Comparison of ENCODE assay signal across 12 cellular contexts in genomic region chr4:138851626-138852443, GRCh38.
DNase-seq lines count a peak whose midpoint lies in the region; ATAC-seq, FAIRE-seq and TF ChIP-seq lines count a peak whose summit lies in the region.
"Had no signal": no experiment of that assay in that cellular context is flagged by ENCODE, and none has a peak within 500 bp of the region (broad histone marks: within the 10 kb centered on the region; RNA-seq: fewer than 3 reads in every experiment).

No MANE protein-coding gene starts in this region.

- H3K79me2 ChIP-seq in GM23248 (ENCODE audit: insufficient read depth), result no peaks in the 10 kb centered on the region

- H3K4me1 Mint-ChIP-seq in endothelial cell (ENCODE audit: unreplicated experiment), result peaks cover 3% of the 10 kb centered on the region
- no peaks in the 10 kb centered on the region for H3K4me1 Mint-ChIP-seq in T-helper 2 cell treated with Interferon-gamma antibody and Interleukin-4, amounts not matched to agents 5 μg/mL and 100 μg/mL, for 36 hours (ENCODE audit: low read depth)
- H3K4me1 Mint-ChIP-seq: activated CD4-positive, alpha-beta memory T cell treated with anti-CD3 and anti-CD28 coated beads, Interleukin-2, amount 10 ng/mL, durations not matched to agents 7 days and 5 days had no signal

- peaks cover 10% of the 10 kb centered on the region for H3K27me3 Mint-ChIP-seq in endothelial cell (ENCODE audit: unreplicated experiment)
- H3K27me3 Mint-ChIP-seq in T-helper 2 cell treated with Interferon-gamma antibody and Interleukin-4, amounts not matched to agents 5 μg/mL and 100 μg/mL, for 36 hours (ENCODE audit: low read depth), result peaks cover 7% of the 10 kb centered on the region

- intact Hi-C loops in gastrocnemius medialis (cut with DNase I; ENCODE audit: low total_unique reads), result no loop called here

- in situ Hi-C loops in GM23248 (cut with MboI), result loop anchor here (25.0 kb wide), 1 partner anchor 1040 kb away; no protein-coding TSS in a partner anchor
- in situ Hi-C loops in gastrocnemius medialis (cut with MboI; ENCODE audit: low sequenced_read_pairs in 4 of 4), result loop anchor here in 1 of 4 donors (25.0 kb wide), 1 partner anchor 1040 kb away; no protein-coding TSS in a partner anchor

- no peaks in the 10 kb centered on the region for H4K20me1 ChIP-seq in GM23248 (ENCODE audit: insufficient read depth)

- no peaks in the 10 kb centered on the region for H3K9me3 Mint-ChIP-seq in endothelial cell (ENCODE audit: unreplicated experiment)
- no peaks in the 10 kb centered on the region for H3K9me3 Mint-ChIP-seq in T-helper 2 cell treated with Interferon-gamma antibody and Interleukin-4, amounts not matched to agents 5 μg/mL and 100 μg/mL, for 36 hours
- H3K9me3 Mint-ChIP-seq: activated CD4-positive, alpha-beta memory T cell treated with anti-CD3 and anti-CD28 coated beads, Interleukin-2, amount 10 ng/mL, durations not matched to agents 7 days and 5 days had no signal

- H3K27ac ChIP-seq in GM23248, result no peak overlapping the region
- no peak overlapping the region for H3K27ac ChIP-seq in gastrocnemius medialis

- H2AFZ ChIP-seq in GM23248, result peak overlapping the region; percentile 9; the same call in 1 of the 2 replicates

- H3K4me3 ChIP-seq in GM23248 (peak overlapping the region; percentile 16; the same call in 1 of the 2 replicates), gastrocnemius medialis (no peak overlapping the region)

- TF ChIP-seq CTCF in endothelial cell (IDR thresholded peaks at IDR 0.05; ENCODE audit: unreplicated experiment) (no peak), omental fat pad (IDR thresholded peaks at IDR 0.05) (no peak), gastrocnemius medialis (IDR thresholded peaks at IDR 0.05 in 4 of 5, conservative IDR thresholded peaks at IDR 0.05 in 1 of 5) (no peak)

- DNase-seq in GM23248, result peak; percentile 12
- peak; percentile 88 for DNase-seq in NCI-H2171 treated with DMSO at 0.1 percent for 48 hours (lab: John Stamatoyannopoulos, UW)
- no peak for DNase-seq in endothelial cell (ENCODE audit: low spot score)
- DNase-seq in omental fat pad (ENCODE audit: low spot score), result no peak
- no peak for DNase-seq in gastrocnemius medialis
- DNase-seq in H54 (ENCODE audit: insufficient read length, low spot score), result no peak
- no peak for DNase-seq in T-helper 2 cell treated with Interferon-gamma antibody and Interleukin-4, amounts not matched to agents 5 μg/mL and 100 μg/mL, for 36 hours (ENCODE audit: low spot score)
- DNase-seq: activated CD4-positive, alpha-beta memory T cell treated with anti-CD3 and anti-CD28 coated beads, Interleukin-2, amount 10 ng/mL, durations not matched to agents 7 days and 5 days; stimulated activated CD4-positive, alpha-beta T cell treated with anti-CD3 and anti-CD28 coated beads, Interleukin-2, amount 100 ng/mL, for 48 hours had no signal

- H3K9me3 ChIP-seq in GM23248 (ENCODE audit: low read depth) (no peaks in the 10 kb centered on the region), gastrocnemius medialis (no peaks in the 10 kb centered on the region)

- no peak overlapping the region for H3K9ac ChIP-seq in GM23248

- H3K36me3 ChIP-seq in GM23248 (ENCODE audit: low read depth) (no peaks in the 10 kb centered on the region), gastrocnemius medialis (no peaks in the 10 kb centered on the region)

- H3K27me3 ChIP-seq in GM23248 (replicated peaks; ENCODE audit: insufficient read depth) (peaks cover 27% of the 10 kb centered on the region; the same call in 1 of the 2 replicates), gastrocnemius medialis (no peaks in the 10 kb centered on the region)

- 8 to 9% methylated on average over 15 of the region's 15 CpGs for WGBS in GM23248 (ENCODE audit: low coverage in 1 of 2, low lambda C conversion rate in 2 of 2, missing lambda C conversion rate in 2 of 2), 2 experiments

- H3K4me1 ChIP-seq in GM23248 (ENCODE audit: insufficient read depth), result peaks cover 7% of the 10 kb centered on the region; the same call in 1 of the 2 replicates
- H3K4me1 ChIP-seq in gastrocnemius medialis, result no peaks in the 10 kb centered on the region

- H3K27ac Mint-ChIP-seq in endothelial cell (ENCODE audit: unreplicated experiment), result no peak overlapping the region
- H3K27ac Mint-ChIP-seq in T-helper 2 cell treated with Interferon-gamma antibody and Interleukin-4, amounts not matched to agents 5 μg/mL and 100 μg/mL, for 36 hours, result no peak overlapping the region
- H3K27ac Mint-ChIP-seq: activated CD4-positive, alpha-beta memory T cell treated with anti-CD3 and anti-CD28 coated beads, Interleukin-2, amount 10 ng/mL, durations not matched to agents 7 days and 5 days; activated naive CD8-positive, alpha-beta T cell had no signal

- H3K9me2 ChIP-seq in GM23248 (ENCODE audit: insufficient read depth), result no peaks in the 10 kb centered on the region

- peak overlapping the region; percentile 56 for H3K4me2 ChIP-seq in GM23248 (ENCODE audit: unreplicated experiment)

- no peak for TF ChIP-seq POLR2A in gastrocnemius medialis (IDR thresholded peaks at IDR 0.05)
- no peak for TF ChIP-seq POLR2A in H54 (IDR thresholded peaks at IDR 0.05; ENCODE audit: low read depth, low read length)

- ATAC-seq in omental fat pad (ENCODE audit: low FRiP score), result peak; percentile 83
- no peak for ATAC-seq in gastrocnemius medialis
- no peak for ATAC-seq in HG03045 (IDR thresholded peaks at IDR 0.05; ENCODE audit: unreplicated experiment)

- peaks cover 10% of the 10 kb centered on the region for H3K36me3 Mint-ChIP-seq in endothelial cell (ENCODE audit: low read depth, unreplicated experiment)
- H3K36me3 Mint-ChIP-seq in T-helper 2 cell treated with Interferon-gamma antibody and Interleukin-4, amounts not matched to agents 5 μg/mL and 100 μg/mL, for 36 hours (ENCODE audit: low read depth), result no peaks in the 10 kb centered on the region
- H3K36me3 Mint-ChIP-seq: activated naive CD8-positive, alpha-beta T cell had no signal

- FAIRE-seq in H54 (lab: Jason Lieb, UNC), result no peak
- FAIRE-seq: islet of Langerhans had no signal

- peak overlapping the region; percentile 54 for H3K4me3 Mint-ChIP-seq in endothelial cell (ENCODE audit: unreplicated experiment)
- H3K4me3 Mint-ChIP-seq in T-helper 2 cell treated with Interferon-gamma antibody and Interleukin-4, amounts not matched to agents 5 μg/mL and 100 μg/mL, for 36 hours, result no peak overlapping the region
- H3K4me3 Mint-ChIP-seq: activated CD4-positive, alpha-beta memory T cell treated with anti-CD3 and anti-CD28 coated beads, Interleukin-2, amount 10 ng/mL, durations not matched to agents 7 days and 5 days; activated naive CD8-positive, alpha-beta T cell had no signal

- H3F3A ChIP-seq in GM23248 (ENCODE audit: insufficient read depth), result no peaks in the 10 kb centered on the region

Comparison
In these comparisons a context has a peak if more than half of its experiments do, and no peak if none do; other contexts are left out.
1. DNase-seq: peak in GM23248 (single experiment) and NCI-H2171 treated with DMSO at 0.1 percent for 48 hours (single experiment); none in endothelial cell (single experiment), omental fat pad (single experiment), gastrocnemius medialis (0 of 2), H54 (single experiment) and T-helper 2 cell treated with Interferon-gamma antibody and Interleukin-4, amounts not matched to agents 5 μg/mL and 100 μg/mL, for 36 hours (single experiment).